ENCODE assay signal across 8 cellular contexts in the genomic region with DNA sequence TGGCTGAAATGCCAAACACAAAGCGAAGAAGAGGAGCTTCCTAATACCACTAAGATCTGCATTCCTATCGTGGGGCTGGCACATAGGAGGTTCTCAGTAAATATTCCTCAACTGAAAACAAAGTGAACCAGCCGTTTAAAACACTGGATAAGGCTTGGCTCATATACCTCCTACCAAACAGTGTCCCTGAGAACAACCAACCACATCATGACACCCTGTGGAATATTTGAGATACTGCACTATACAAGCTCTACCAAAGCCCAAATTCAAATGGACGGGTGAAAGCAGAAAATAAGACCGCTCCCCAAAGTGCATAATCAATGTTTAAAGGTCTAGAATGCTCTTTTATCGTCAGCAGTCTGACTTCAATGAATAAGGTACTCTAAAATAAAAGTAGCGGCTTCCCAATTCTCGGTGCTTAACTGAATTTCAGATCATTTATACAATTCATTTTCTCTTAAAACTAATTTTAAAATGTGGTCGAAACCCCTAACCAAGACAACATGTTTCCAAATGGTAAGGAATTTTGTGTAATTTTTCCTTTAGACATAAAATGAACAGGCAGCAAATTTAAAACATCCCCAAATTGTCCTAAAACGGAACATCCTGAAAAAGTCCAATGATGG.
DNase-seq lines count a peak whose midpoint lies in the region; ATAC-seq, FAIRE-seq and TF ChIP-seq lines count a peak whose summit lies in the region.

No MANE protein-coding gene starts in this region.

- peak; percentile 28 for FAIRE-seq in bronchial epithelial cell (lab: Jason Lieb, UNC)

- H3K36me3 ChIP-seq in bronchial epithelial cell (ENCODE audit: control insufficient read depth, insufficient read depth, low read length) (no peaks in the 10 kb centered on the region), lower lobe of right lung (no peaks in the 10 kb centered on the region), aorta (ENCODE audit: control insufficient read depth in 1 of 2, insufficient read depth in 2 of 2, low read length in 1 of 2) (no peaks in the 10 kb centered on the region)

- peaks cover 3 to 6% of the 10 kb centered on the region in 2 donors for H3K9me3 Mint-ChIP-seq in activated T-cell treated with anti-CD3 and anti-CD28 coated beads, Interleukin-2, amount 50 U/mL, for 72 hours

- WGBS in aorta, 2 donors = 43 to 46% methylated on average over 10 of the region's 10 CpGs

- intact Hi-C loops in lower lobe of right lung (cut with DNase I) = no loop called here
- intact Hi-C loops in aorta (cut with DNase I) = no loop called here

- TF ChIP-seq CTCF in bronchial epithelial cell (IDR thresholded peaks at IDR 0.05; ENCODE audit: insufficient read depth, low read length, severe bottlenecking) (peak; percentile 56), lower lobe of right lung (IDR thresholded peaks at IDR 0.05) (peak; percentile 30)

- no peaks in the 10 kb centered on the region for H3K27me3 ChIP-seq in bronchial epithelial cell (ENCODE audit: control insufficient read depth, insufficient read depth, low read length)
- peaks cover 5% of the 10 kb centered on the region for H3K27me3 ChIP-seq in lower lobe of right lung (ENCODE audit: low read depth)
- no peaks in the 10 kb centered on the region for H3K27me3 ChIP-seq in aorta (ENCODE audit: control insufficient read depth in 1 of 2, insufficient read depth in 2 of 2, low read length in 1 of 2)

- H3K27ac ChIP-seq in lower lobe of right lung = no peak overlapping the region
- no peak overlapping the region for H3K27ac ChIP-seq in aorta (ENCODE audit: low read depth in 1 of 2, low read length in 2 of 2)

- ATAC-seq in lower lobe of right lung (peak; percentile 71 to 77), GM19467 (IDR thresholded peaks at IDR 0.05; ENCODE audit: unreplicated experiment) (no peak), aorta (ENCODE audit: low FRiP score) (no peak)
- ATAC-seq in activated T-cell treated with anti-CD3 and anti-CD28 coated beads, Interleukin-2, amount 50 U/mL, for 72 hours (replicated peaks in 1 of 2) = no peak

- no peak overlapping the region for H3K27ac Mint-ChIP-seq in activated T-cell treated with anti-CD3 and anti-CD28 coated beads, Interleukin-2, amount 50 U/mL, for 72 hours

- H3K9me3 ChIP-seq in lower lobe of right lung = peaks cover 9% of the 10 kb centered on the region
- H3K9me3 ChIP-seq in aorta (ENCODE audit: control insufficient read depth, low read length) = peaks cover 2% of the 10 kb centered on the region

- H3K27me3 Mint-ChIP-seq in activated T-cell treated with anti-CD3 and anti-CD28 coated beads, Interleukin-2, amount 50 U/mL, for 72 hours (ENCODE audit: low read depth) = no peaks in the 10 kb centered on the region

- no peak overlapping the region for H3K4me3 ChIP-seq in bronchial epithelial cell (ENCODE audit: low read depth, low read length)
- H3K4me3 ChIP-seq in lower lobe of right lung = no peak overlapping the region
- no peak overlapping the region for H3K4me3 ChIP-seq in aorta (ENCODE audit: low read length in 2 of 2)

- H3K4me1 Mint-ChIP-seq in activated T-cell treated with anti-CD3 and anti-CD28 coated beads, Interleukin-2, amount 50 U/mL, for 72 hours (ENCODE audit: low read depth) = no peaks in the 10 kb centered on the region

- H3K4me3 Mint-ChIP-seq in activated T-cell treated with anti-CD3 and anti-CD28 coated beads, Interleukin-2, amount 50 U/mL, for 72 hours = no peak overlapping the region

- no peaks in the 10 kb centered on the region for H3K4me1 ChIP-seq in lower lobe of right lung
- H3K4me1 ChIP-seq in aorta (ENCODE audit: control insufficient read depth in 1 of 2, insufficient read depth in 2 of 2, low read length in 2 of 2) = no peaks in the 10 kb centered on the region

- no peaks in the 10 kb centered on the region for H3K36me3 Mint-ChIP-seq in activated T-cell treated with anti-CD3 and anti-CD28 coated beads, Interleukin-2, amount 50 U/mL, for 72 hours (ENCODE audit: insufficient read depth in 2 of 2)

- DNase-seq in GDM1 (lab: John Stamatoyannopoulos, UW) = peak; percentile 1
- DNase-seq in NCI-H2081 treated with DMSO at 0.1 percent for 48 hours (lab: John Stamatoyannopoulos, UW) = peak; percentile 35
- peak; percentile 48 for DNase-seq in bronchial epithelial cell (ENCODE audit: low read depth)
- DNase-seq in lower lobe of right lung = no peak
- DNase-seq in activated T-cell treated with anti-CD3 and anti-CD28 coated beads, Interleukin-2, amount 50 U/mL, for 72 hours = no peak
- no peak for DNase-seq in aorta
- no peak for DNase-seq in central memory CD4-positive, alpha-beta T cell

Comparison
In these comparisons a context has a peak if more than half of its experiments do, and no peak if none do; other contexts are left out.
1. DNase-seq: peak in GDM1 (single experiment), NCI-H2081 treated with DMSO at 0.1 percent for 48 hours (single experiment) and bronchial epithelial cell (single experiment); none in lower lobe of right lung (single experiment), activated T-cell treated with anti-CD3 and anti-CD28 coated beads, Interleukin-2, amount 50 U/mL, for 72 hours (0 of 2), aorta (0 of 2) and central memory CD4-positive, alpha-beta T cell (single experiment).
2. ATAC-seq: peak in lower lobe of right lung (2 of 2); none in activated T-cell treated with anti-CD3 and anti-CD28 coated beads, Interleukin-2, amount 50 U/mL, for 72 hours (0 of 2), GM19467 (single experiment) and aorta (single experiment).